Comparison of ENCODE assay signal across 13 cellular contexts in genomic region chr18:2606335-2606734, GRCh38. TPM values are rescaled to one million over a fixed set of nuclear protein-coding genes. Genes with fewer than 3 reads are reported as not detected.
DNase-seq lines count a peak whose midpoint lies in the region; ATAC-seq lines count a peak whose summit lies in the region.
"Had no signal": no experiment of that assay in that cellular context is flagged by ENCODE, and none has a peak within 500 bp of the region (broad histone marks: within the 10 kb centered on the region; RNA-seq: fewer than 3 reads in every experiment).

No MANE protein-coding gene starts in this region.

- no peaks in the 10 kb centered on the region for H3K9me3 Mint-ChIP-seq in stimulated activated naive CD8-positive, alpha-beta T cell treated with anti-CD3 and anti-CD28 coated beads, Interleukin-15, Interleukin-2, amounts not matched to agents 100 ng/mL and 50 ng/mL, for 24 hours
- no peaks in the 10 kb centered on the region for H3K9me3 Mint-ChIP-seq in stimulated activated naive CD8-positive, alpha-beta T cell treated with anti-CD3 and anti-CD28 coated beads, Interleukin-15, amount 100 ng/mL, for 72 hours
- no peaks in the 10 kb centered on the region for H3K9me3 Mint-ChIP-seq in activated naive CD8-positive, alpha-beta T cell treated with anti-CD3 and anti-CD28 coated beads for 36 hours
- H3K9me3 Mint-ChIP-seq: nephron had no signal

- H3K27me3 Mint-ChIP-seq in stimulated activated naive CD8-positive, alpha-beta T cell treated with anti-CD3 and anti-CD28 coated beads, Interleukin-15, Interleukin-2, amounts not matched to agents 100 ng/mL and 50 ng/mL, for 24 hours = no peaks in the 10 kb centered on the region
- H3K27me3 Mint-ChIP-seq in stimulated activated naive CD8-positive, alpha-beta T cell treated with anti-CD3 and anti-CD28 coated beads, Interleukin-15, amount 100 ng/mL, for 72 hours = no peaks in the 10 kb centered on the region
- H3K27me3 Mint-ChIP-seq in activated naive CD8-positive, alpha-beta T cell treated with anti-CD3 and anti-CD28 coated beads for 36 hours = no peaks in the 10 kb centered on the region

- H3K27ac Mint-ChIP-seq in stimulated activated naive CD8-positive, alpha-beta T cell treated with anti-CD3 and anti-CD28 coated beads, Interleukin-15, Interleukin-2, amounts not matched to agents 100 ng/mL and 50 ng/mL, for 24 hours = peak overlapping the region; percentile 83
- H3K27ac Mint-ChIP-seq in stimulated activated naive CD8-positive, alpha-beta T cell treated with anti-CD3 and anti-CD28 coated beads, Interleukin-15, amount 100 ng/mL, for 72 hours = peak overlapping the region in 1 of 2 donors; percentile 27
- H3K27ac Mint-ChIP-seq in activated naive CD8-positive, alpha-beta T cell treated with anti-CD3 and anti-CD28 coated beads for 36 hours = peak overlapping the region; percentile 82
- H3K27ac Mint-ChIP-seq: nephron had no signal

- peaks cover 39% of the 10 kb centered on the region for H3K4me1 Mint-ChIP-seq in stimulated activated naive CD8-positive, alpha-beta T cell treated with anti-CD3 and anti-CD28 coated beads, Interleukin-15, Interleukin-2, amounts not matched to agents 100 ng/mL and 50 ng/mL, for 24 hours (ENCODE audit: low read depth)
- H3K4me1 Mint-ChIP-seq in stimulated activated naive CD8-positive, alpha-beta T cell treated with anti-CD3 and anti-CD28 coated beads, Interleukin-15, amount 100 ng/mL, for 72 hours = peaks cover 27% of the 10 kb centered on the region
- peaks cover 37% of the 10 kb centered on the region for H3K4me1 Mint-ChIP-seq in activated naive CD8-positive, alpha-beta T cell treated with anti-CD3 and anti-CD28 coated beads for 36 hours
- H3K4me1 Mint-ChIP-seq: nephron had no signal

- DNase-seq in stimulated activated naive CD8-positive, alpha-beta T cell treated with anti-CD3 and anti-CD28 coated beads, Interleukin-15, amount 100 ng/mL, for 72 hours = no peak
- no peak for DNase-seq in activated naive CD8-positive, alpha-beta T cell treated with anti-CD3 and anti-CD28 coated beads for 36 hours
- DNase-seq in lung microvascular endothelial cell (ENCODE audit: low read depth in 2 of 2) (peak; percentile 18 to 23), occipital lobe (lab: John Stamatoyannopoulos, UW) (no peak), HuH-7 (ENCODE audit: low spot score) (no peak)
- no peak for DNase-seq in stimulated activated CD4-positive, alpha-beta T cell treated with anti-CD3 and anti-CD28 coated beads, Interleukin-12 subunit alpha, Interleukin-12 subunit beta, amount 100 ng/mL, for 4 hours
- DNase-seq: activated CD8-positive, alpha-beta memory T cell treated with anti-CD3 and anti-CD28 coated beads, Interleukin-2, amount 50 U/mL, for 4 hours; C1 segment of cervical spinal cord; NCI-H2171 treated with DMSO at 0.1 percent for 48 hours; T-helper 9 cell had no signal

- H3K36me3 Mint-ChIP-seq in stimulated activated naive CD8-positive, alpha-beta T cell treated with anti-CD3 and anti-CD28 coated beads, Interleukin-15, Interleukin-2, amounts not matched to agents 100 ng/mL and 50 ng/mL, for 24 hours (ENCODE audit: low read depth) = peaks cover 76% of the 10 kb centered on the region
- H3K36me3 Mint-ChIP-seq in activated naive CD8-positive, alpha-beta T cell treated with anti-CD3 and anti-CD28 coated beads for 36 hours = peaks cover 52% of the 10 kb centered on the region

- H3K4me3 Mint-ChIP-seq in stimulated activated naive CD8-positive, alpha-beta T cell treated with anti-CD3 and anti-CD28 coated beads, Interleukin-15, Interleukin-2, amounts not matched to agents 100 ng/mL and 50 ng/mL, for 24 hours = peak overlapping the region; percentile 49
- peak overlapping the region in 1 of 2 donors; percentile 44 for H3K4me3 Mint-ChIP-seq in stimulated activated naive CD8-positive, alpha-beta T cell treated with anti-CD3 and anti-CD28 coated beads, Interleukin-15, amount 100 ng/mL, for 72 hours
- peak overlapping the region; percentile 42 for H3K4me3 Mint-ChIP-seq in activated naive CD8-positive, alpha-beta T cell treated with anti-CD3 and anti-CD28 coated beads for 36 hours
- H3K4me3 Mint-ChIP-seq: nephron had no signal

- ATAC-seq in stimulated activated naive CD8-positive, alpha-beta T cell treated with anti-CD3 and anti-CD28 coated beads, Interleukin-15, amount 100 ng/mL, for 72 hours = no peak
- ATAC-seq in esophagus mucosa = no peak

RNA-seq across cellular contexts. Expression of gene NDC80, which starts 35.0 kb away (rescaled TPM):
- total RNA-seq in activated naive CD8-positive, alpha-beta T cell treated with anti-CD3 and anti-CD28 coated beads for 36 hours = 10 to 100 TPM; 81.6 to 89.7 TPM
- total RNA-seq in lung microvascular endothelial cell (3.2 and 13.1 TPM in 2 replicates), occipital lobe (3.6 TPM), esophagus mucosa (9.7 TPM)

RNA-seq across cellular contexts. Expression of gene METTL4, which starts 35.0 kb away (rescaled TPM):
- 10 to 100 TPM; 20.4 to 22.2 TPM for total RNA-seq in activated naive CD8-positive, alpha-beta T cell treated with anti-CD3 and anti-CD28 coated beads for 36 hours
- total RNA-seq in lung microvascular endothelial cell (7.0 and 9.1 TPM in 2 replicates), occipital lobe (15.8 TPM), esophagus mucosa (8.2 TPM)

RNA-seq across cellular contexts. Expression of gene SMCHD1, which starts 49.2 kb away (rescaled TPM):
- 10 to 100 TPM; 85.1 to 97.2 TPM for total RNA-seq in activated naive CD8-positive, alpha-beta T cell treated with anti-CD3 and anti-CD28 coated beads for 36 hours
- total RNA-seq in lung microvascular endothelial cell = 32.7 and 46.4 TPM in 2 replicates
- 199 TPM for total RNA-seq in occipital lobe
- total RNA-seq in esophagus mucosa = 20.9 TPM

Comparison
In these comparisons a context has a peak if more than half of its experiments do, and no peak if none do; other contexts are left out.
1. DNase-seq: peak in lung microvascular endothelial cell (2 of 2); none in stimulated activated naive CD8-positive, alpha-beta T cell treated with anti-CD3 and anti-CD28 coated beads, Interleukin-15, amount 100 ng/mL, for 72 hours (0 of 2), activated naive CD8-positive, alpha-beta T cell treated with anti-CD3 and anti-CD28 coated beads for 36 hours (single experiment), stimulated activated CD4-positive, alpha-beta T cell treated with anti-CD3 and anti-CD28 coated beads, Interleukin-12 subunit alpha, Interleukin-12 subunit beta, amount 100 ng/mL, for 4 hours (single experiment), occipital lobe (single experiment) and HuH-7 (single experiment).